29 cellular contexts compared by ENCODE assay signal in genomic region chr4:152917533-152918395, GRCh38.
"Had no signal": no experiment of that assay in that cellular context is flagged by ENCODE, and none has a peak within 500 bp of the region (broad histone marks: within the 10 kb centered on the region; RNA-seq: fewer than 3 reads in every experiment).

No MANE protein-coding gene starts in this region.

- H3K27ac ChIP-seq: adrenal gland, breast epithelium, RWPE1, SJSA1 had no signal

- H3K4me1 ChIP-seq: adrenal gland, breast epithelium, SJSA1 had no signal

- ATAC-seq: activated T-cell treated with anti-CD3 and anti-CD28 coated beads, Interleukin-2, amount 50 U/mL, for 72 hours; Panc1 had no signal

- H3K4me3 ChIP-seq: adrenal gland, breast epithelium, MG63, SJSA1 had no signal

- DNase-seq: activated B cell treated with CpG ODN at 0.5 μM for 24 hours; activated CD4-positive, alpha-beta memory T cell treated with anti-CD3 and anti-CD28 coated beads, Interleukin-2, amount 10 ng/mL, durations not matched to agents 7 days and 5 days; activated CD4-positive, alpha-beta T cell treated with anti-CD3 and anti-CD28 coated beads for 1 hour; activated CD4-positive, alpha-beta T cell treated with anti-CD3 and anti-CD28 coated beads, Interleukin-2, amount 50 U/mL, for 1 hour; activated gamma-delta T cell treated with Interleukin-2 at 50 U/mL for 16 hours; activated naive CD4-positive, alpha-beta T cell treated with anti-CD3 and anti-CD28 coated beads, Interleukin-2, amount 50 U/mL, for 16 hours; activated naive CD8-positive, alpha-beta T cell treated with anti-CD3 and anti-CD28 coated beads, Interleukin-2, amount 10 ng/mL, durations not matched to agents 7 days and 5 days; activated T-cell treated with anti-CD3 and anti-CD28 coated beads for 4 hours; activated T-cell treated with anti-CD3 and anti-CD28 coated beads, Interleukin-2, amount 50 U/mL, for 72 hours; adrenal gland; aorta; caudate nucleus; MG63; MV-4-11; NCI-H1092 treated with DMSO at 0.1 percent for 48 hours; NCI-H1417 treated with DMSO at 0.1 percent for 48 hours; NCI-H1694; NCI-H2029; NCI-H2107; NCI-H2171 treated with DMSO at 0.1 percent for 48 hours; NCI-H226; NCI-H526; NCI-H774; OCI-M1; Right ventricle myocardium superior had no signal

- H3K9me3 ChIP-seq: adrenal gland, breast epithelium, MG63 had no signal

- H3K27me3 ChIP-seq: adrenal gland, breast epithelium, MG63, SJSA1 had no signal

- H3K36me3 ChIP-seq: adrenal gland, breast epithelium, MG63, SJSA1 had no signal
